Comparison of ENCODE assay signal across 25 cellular contexts in genomic region chr7:130227883-130228575, GRCh38. TPM values are rescaled to one million over a fixed set of nuclear protein-coding genes. Genes with fewer than 3 reads are reported as not detected.
DNase-seq lines count a peak whose midpoint lies in the region; ATAC-seq and TF ChIP-seq lines count a peak whose summit lies in the region.
"Had no signal": no experiment of that assay in that cellular context is flagged by ENCODE, and none has a peak within 500 bp of the region (broad histone marks: within the 10 kb centered on the region; RNA-seq: fewer than 3 reads in every experiment).

No MANE protein-coding gene starts in this region.

- DNase-seq in cardiac muscle cell (ENCODE audit: low read depth in 1 of 2, low spot score in 1 of 2): peak in 1 of 2 donors; percentile 68
- DNase-seq in right atrium auricular region (ENCODE audit: low spot score): no peak
- peak; percentile 64 for DNase-seq in inferior parietal cortex (ENCODE audit: extremely low spot score)
- DNase-seq in superior temporal gyrus (ENCODE audit: extremely low spot score): peak; percentile 86
- no peak for DNase-seq in adrenal gland
- DNase-seq in T-helper 2 cell: no peak
- DNase-seq: central memory CD4-positive, alpha-beta T cell; DMS79; effector CD4-positive, alpha-beta T cell; esophagus squamous epithelium; islet precursor cell; mammary epithelial cell; naive thymus-derived CD4-positive, alpha-beta T cell; NCI-H82; PC-3; stimulated activated naive CD8-positive, alpha-beta T cell treated with anti-CD3 and anti-CD28 coated beads, Interleukin-15, Interleukin-2, amounts not matched to agents 100 U/mL and 50 U/mL, for 24 hours; upper lobe of left lung had no signal

- TF ChIP-seq POLR2A in adrenal gland (IDR thresholded peaks at IDR 0.05): no peak

- H3K4me3 ChIP-seq in cardiac muscle cell: no peak overlapping the region
- no peak overlapping the region for H3K4me3 ChIP-seq in right atrium auricular region
- peak overlapping the region; percentile 31 for H3K4me3 ChIP-seq in SU-DHL-6 (ENCODE audit: insufficient read depth, low read length, poor library complexity, severe bottlenecking)
- H3K4me3 ChIP-seq in adrenal gland: no peak overlapping the region
- H3K4me3 ChIP-seq: esophagus squamous epithelium, SJSA1, upper lobe of left lung had no signal

- H3K4me2 ChIP-seq in SU-DHL-6 (ENCODE audit: low read depth, low read length, poor library complexity, severe bottlenecking): peak overlapping the region; percentile 82

- ATAC-seq in HG03039 (IDR thresholded peaks at IDR 0.05; ENCODE audit: unreplicated experiment): no peak
- ATAC-seq: naive thymus-derived CD4-positive, alpha-beta T cell; PC-3; stimulated activated naive CD8-positive, alpha-beta T cell treated with anti-CD3 and anti-CD28 coated beads, Interleukin-15, Interleukin-2, amounts not matched to agents 100 U/mL and 50 U/mL, for 24 hours had no signal

- H3K4me1 ChIP-seq in cardiac muscle cell (ENCODE audit: low read depth) (peaks cover 22% of the 10 kb centered on the region), right atrium auricular region (peaks cover 0 to 11% of the 10 kb centered on the region in 2 donors), adrenal gland (replicated peaks in 1 of 2) (no peaks in the 10 kb centered on the region)
- H3K4me1 ChIP-seq: esophagus squamous epithelium, SJSA1, upper lobe of left lung had no signal

- H3K27ac ChIP-seq in cardiac muscle cell (peak overlapping the region; percentile 81), right atrium auricular region (no peak overlapping the region), SU-DHL-6 (ENCODE audit: low read depth, low read length) (peak overlapping the region; percentile 95), adrenal gland (no peak overlapping the region)
- H3K27ac ChIP-seq: esophagus squamous epithelium, HL-60, SJSA1, upper lobe of left lung had no signal

- H4K20me1 ChIP-seq in SU-DHL-6 (ENCODE audit: low read depth, low read length): no peaks in the 10 kb centered on the region

- H3K27me3 ChIP-seq in cardiac muscle cell (peaks cover 4% of the 10 kb centered on the region), right atrium auricular region (no peaks in the 10 kb centered on the region), SU-DHL-6 (ENCODE audit: low read length) (no peaks in the 10 kb centered on the region), adrenal gland (no peaks in the 10 kb centered on the region)
- H3K27me3 ChIP-seq: esophagus squamous epithelium, SJSA1, upper lobe of left lung had no signal

- no peaks in the 10 kb centered on the region for H3K79me2 ChIP-seq in SU-DHL-6 (ENCODE audit: insufficient read depth, low read length)

- H3K9me2 ChIP-seq in SU-DHL-6 (replicated peaks; ENCODE audit: insufficient read depth, low read length): no peaks in the 10 kb centered on the region

- H3F3A ChIP-seq in SU-DHL-6 (ENCODE audit: insufficient read depth): peaks cover 18% of the 10 kb centered on the region

- H3K9me3 ChIP-seq in cardiac muscle cell (ENCODE audit: low read depth) (no peaks in the 10 kb centered on the region), right atrium auricular region (no peaks in the 10 kb centered on the region), SU-DHL-6 (ENCODE audit: insufficient read depth, low read length) (no peaks in the 10 kb centered on the region), adrenal gland (replicated peaks in 1 of 3) (no peaks in the 10 kb centered on the region)
- H3K9me3 ChIP-seq: esophagus squamous epithelium, SJSA1, upper lobe of left lung had no signal

- no peak for TF ChIP-seq CTCF in cardiac muscle cell (IDR thresholded peaks at IDR 0.05; ENCODE audit: low read depth, low read length)
- TF ChIP-seq CTCF in right atrium auricular region (IDR thresholded peaks at IDR 0.05): no peak
- no peak for TF ChIP-seq CTCF in SU-DHL-6 (IDR thresholded peaks at IDR 0.05; ENCODE audit: insufficient read depth, low read length, poor library complexity, severe bottlenecking)
- TF ChIP-seq CTCF in adrenal gland (IDR thresholded peaks at IDR 0.05): no peak

- intact Hi-C loops in adrenal gland (cut with DNase I): no loop called here

- peak overlapping the region; percentile 46 for H3K9ac ChIP-seq in SU-DHL-6 (ENCODE audit: low read length)

- peak overlapping the region; percentile 75 for H2AFZ ChIP-seq in SU-DHL-6 (ENCODE audit: low read depth, low read length, severe bottlenecking)

- 55 to 83% (median 69%) methylated on average over 1 of the region's 1 CpG for WGBS in adrenal gland, 4 donors

- H3K36me3 ChIP-seq in cardiac muscle cell: no peaks in the 10 kb centered on the region
- no peaks in the 10 kb centered on the region for H3K36me3 ChIP-seq in right atrium auricular region
- H3K36me3 ChIP-seq in SU-DHL-6 (ENCODE audit: low read length): no peaks in the 10 kb centered on the region
- H3K36me3 ChIP-seq in adrenal gland (replicated peaks in 1 of 2): no peaks in the 10 kb centered on the region
- H3K36me3 ChIP-seq: esophagus squamous epithelium, SJSA1, upper lobe of left lung had no signal

RNA-seq across cellular contexts. Expression of gene SSMEM1, which starts 20.4 kb away (rescaled TPM):
- total RNA-seq in cardiac muscle cell (not detected in 2 replicates), right atrium auricular region (not detected), adrenal gland (not detected)
- polyA plus RNA-seq in cardiac muscle cell (not detected in 2 replicates), adrenal gland (under 1 TPM in 1 of 3 donors, not detected in 2; 0.13 TPM)
- total RNA-seq: A673; activated T-helper 2 cell treated with anti-CD3 and anti-CD28 coated beads, Interferon-gamma antibody, Interleukin-2, Interleukin-4, amounts not matched to agents 10 μg/mL and 5 μg/mL and 100 μg/mL, durations not matched to agents 14 hours and 24 hours and 36 hours; esophagus squamous epithelium; H1; mammary epithelial cell; naive thymus-derived CD4-positive, alpha-beta T cell; PC-3; progenitor cell of endocrine pancreas; SJSA1; upper lobe of left lung had no signal
- polyA plus RNA-seq: H1; mammary epithelial cell; naive thymus-derived CD4-positive, alpha-beta T cell had no signal

RNA-seq across cellular contexts. Expression of gene TMEM209, which starts 22.8 kb away (rescaled TPM):
- total RNA-seq in cardiac muscle cell (8.5 and 14.2 TPM in 2 replicates), right atrium auricular region (1 to 10 TPM; 7.3 to 8.8 TPM), adrenal gland (10 to 100 TPM; 23.5 to 77.1 (median 45.5) TPM)
- polyA plus RNA-seq in cardiac muscle cell (14.0 and 18.2 TPM in 2 replicates), adrenal gland (10 to 100 TPM in 1 of 3 donors, 1 to 10 TPM in 2; 6.0 to 35.3 (median 9.5) TPM)

RNA-seq across cellular contexts. Expression of gene CPA2, which starts 38.6 kb away (rescaled TPM):
- total RNA-seq in cardiac muscle cell: 0.71 and 1.9 TPM in 2 replicates
- 0.39 TPM in 1 of 2 replicates, not detected in the other for polyA plus RNA-seq in cardiac muscle cell
- not detected for total RNA-seq in right atrium auricular region
- 1 to 10 TPM in 3 of 8 donors, under 1 TPM in 1, not detected in 4; 0.32 to 2.3 (median 1.3) TPM for total RNA-seq in adrenal gland
- polyA plus RNA-seq in adrenal gland: under 1 TPM; 0.15 to 0.94 (median 0.56) TPM
- total RNA-seq: esophagus squamous epithelium; H1; naive thymus-derived CD4-positive, alpha-beta T cell; PC-3; SJSA1 had no signal
- polyA plus RNA-seq: naive thymus-derived CD4-positive, alpha-beta T cell had no signal

Comparison
In these comparisons a context has a peak if more than half of its experiments do, and no peak if none do; other contexts are left out.
1. H3K27ac ChIP-seq: peak in cardiac muscle cell (single experiment) and SU-DHL-6 (single experiment); none in right atrium auricular region (0 of 2) and adrenal gland (0 of 5).
2. DNase-seq: peak in inferior parietal cortex (single experiment) and superior temporal gyrus (single experiment); none in right atrium auricular region (single experiment), adrenal gland (0 of 7) and T-helper 2 cell (0 of 5).